ENCODE assay signal across 12 cellular contexts in genomic region chr6:47722178-47722577, GRCh38. TPM values are rescaled to one million over a fixed set of nuclear protein-coding genes. Genes with fewer than 3 reads are reported as not detected.
DNase-seq lines count a peak whose midpoint lies in the region; ATAC-seq and TF ChIP-seq lines count a peak whose summit lies in the region.
"Had no signal": no experiment of that assay in that cellular context is flagged by ENCODE, and none has a peak within 500 bp of the region (broad histone marks: within the 10 kb centered on the region; RNA-seq: fewer than 3 reads in every experiment).

No MANE protein-coding gene starts in this region.

- no peaks in the 10 kb centered on the region for H3K36me3 ChIP-seq in mucosa of descending colon (ENCODE audit: low read depth)

- no peak overlapping the region for H3K4me3 Mint-ChIP-seq in stimulated activated effector memory CD8-positive, alpha-beta T cell treated with anti-CD3 and anti-CD28 coated beads, Interleukin-12 subunit alpha, Interleukin-12 subunit beta, amount 100 ng/mL, for 72 hours
- H3K4me3 Mint-ChIP-seq in T-cell = no peak overlapping the region

- CTCF ChIA-PET in T-cell (lab: Charles Lee) = interaction anchor here in 1 of 2 donors (1.0 kb wide), 1 partner anchor 9 kb away, joined by 3 read pairs; no protein-coding TSS in a partner anchor

- H3K9me3 ChIP-seq in mucosa of descending colon = no peaks in the 10 kb centered on the region

- H3K36me3 Mint-ChIP-seq in stimulated activated effector memory CD8-positive, alpha-beta T cell treated with anti-CD3 and anti-CD28 coated beads, Interleukin-12 subunit alpha, Interleukin-12 subunit beta, amount 100 ng/mL, for 72 hours = no peaks in the 10 kb centered on the region
- no peaks in the 10 kb centered on the region for H3K36me3 Mint-ChIP-seq in T-cell

- H3K27me3 Mint-ChIP-seq in T-cell = peaks cover 2 to 10% of the 10 kb centered on the region in 2 donors

- H3K4me1 ChIP-seq in mucosa of descending colon (ENCODE audit: low read depth) = no peaks in the 10 kb centered on the region

- H3K4me3 ChIP-seq in mucosa of descending colon = no peak overlapping the region

- intact Hi-C loops in mucosa of descending colon (cut with DNase I, micrococcal nuclease) = no loop called here

- peak; percentile 1 for DNase-seq in NCI-H2107 treated with DMSO at 0.1 percent for 48 hours (lab: John Stamatoyannopoulos, UW; ENCODE audit: unreplicated experiment)
- no peak for DNase-seq in NCI-H2107 (lab: John Stamatoyannopoulos, UW)
- peak; percentile 45 for DNase-seq in M059J (ENCODE audit: low read depth)
- DNase-seq in stimulated activated effector memory CD8-positive, alpha-beta T cell treated with anti-CD3 and anti-CD28 coated beads, Interleukin-12 subunit alpha, Interleukin-12 subunit beta, amount 100 ng/mL, for 72 hours (ENCODE audit: low spot score in 2 of 2) = no peak
- DNase-seq in NCI-H2029 (lab: John Stamatoyannopoulos, UW) = no peak
- DNase-seq in mucosa of descending colon = no peak
- no peak for DNase-seq in T-cell
- DNase-seq: central memory CD4-positive, alpha-beta T cell; occipital lobe; stimulated activated CD4-positive, alpha-beta T cell treated with anti-CD3 and anti-CD28 coated beads, Interleukin-4, amount 100 ng/mL, for 1 hour had no signal

- peaks cover 2% of the 10 kb centered on the region for H3K9me3 Mint-ChIP-seq in stimulated activated effector memory CD8-positive, alpha-beta T cell treated with anti-CD3 and anti-CD28 coated beads, Interleukin-12 subunit alpha, Interleukin-12 subunit beta, amount 100 ng/mL, for 72 hours
- H3K9me3 Mint-ChIP-seq in T-cell = no peaks in the 10 kb centered on the region

- POLR2A ChIA-PET in T-cell (lab: Charles Lee) = no interaction called here

- no peaks in the 10 kb centered on the region for H3K4me1 Mint-ChIP-seq in stimulated activated effector memory CD8-positive, alpha-beta T cell treated with anti-CD3 and anti-CD28 coated beads, Interleukin-12 subunit alpha, Interleukin-12 subunit beta, amount 100 ng/mL, for 72 hours
- no peaks in the 10 kb centered on the region for H3K4me1 Mint-ChIP-seq in T-cell

- ATAC-seq in HG02884 (IDR thresholded peaks at IDR 0.05; ENCODE audit: unreplicated experiment) = peak; percentile 81
- ATAC-seq in stimulated activated effector memory CD8-positive, alpha-beta T cell treated with anti-CD3 and anti-CD28 coated beads, Interleukin-12 subunit alpha, Interleukin-12 subunit beta, amount 100 ng/mL, for 72 hours = peak; percentile 19
- ATAC-seq in mucosa of descending colon = no peak
- ATAC-seq in T-cell (replicated peaks in 1 of 4) = no peak
- ATAC-seq: left lobe of liver had no signal

- no peak for TF ChIP-seq CTCF in mucosa of descending colon (IDR thresholded peaks at IDR 0.05)

- H3K27ac Mint-ChIP-seq in stimulated activated effector memory CD8-positive, alpha-beta T cell treated with anti-CD3 and anti-CD28 coated beads, Interleukin-12 subunit alpha, Interleukin-12 subunit beta, amount 100 ng/mL, for 72 hours = no peak overlapping the region
- H3K27ac Mint-ChIP-seq in T-cell = no peak overlapping the region

RNA-seq across cellular contexts. Expression of gene ADGRF4, which starts 23.8 kb away (rescaled TPM):
- total RNA-seq in M059J (2014; rRNA removed; shearing (Covaris generic)) = 0.27 and 0.37 TPM in 2 replicates
- 1 to 10 TPM in 2 of 3 donors, under 1 TPM in 1; 0.79 to 3.9 (median 2.6) TPM for total RNA-seq in mucosa of descending colon
- total RNA-seq in T-cell = not detected
- total RNA-seq: left lobe of liver, occipital lobe had no signal

RNA-seq across cellular contexts. Expression of gene OPN5, which starts 59.7 kb away (rescaled TPM):
- total RNA-seq in M059J (2014; rRNA removed; shearing (Covaris generic)) = not detected in 2 replicates
- not detected for total RNA-seq in mucosa of descending colon
- not detected for total RNA-seq in T-cell
- total RNA-seq: left lobe of liver, occipital lobe had no signal

Comparison
In these comparisons a context has a peak if more than half of its experiments do, and no peak if none do; other contexts are left out.
1. DNase-seq: peak in NCI-H2107 treated with DMSO at 0.1 percent for 48 hours (single experiment) and M059J (single experiment); none in NCI-H2107 (single experiment), stimulated activated effector memory CD8-positive, alpha-beta T cell treated with anti-CD3 and anti-CD28 coated beads, Interleukin-12 subunit alpha, Interleukin-12 subunit beta, amount 100 ng/mL, for 72 hours (0 of 2), NCI-H2029 (single experiment), mucosa of descending colon (0 of 3) and T-cell (0 of 34).
2. ATAC-seq: peak in HG02884 (single experiment) and stimulated activated effector memory CD8-positive, alpha-beta T cell treated with anti-CD3 and anti-CD28 coated beads, Interleukin-12 subunit alpha, Interleukin-12 subunit beta, amount 100 ng/mL, for 72 hours (single experiment); none in mucosa of descending colon (single experiment) and T-cell (0 of 4).